In the genomic region with DNA sequence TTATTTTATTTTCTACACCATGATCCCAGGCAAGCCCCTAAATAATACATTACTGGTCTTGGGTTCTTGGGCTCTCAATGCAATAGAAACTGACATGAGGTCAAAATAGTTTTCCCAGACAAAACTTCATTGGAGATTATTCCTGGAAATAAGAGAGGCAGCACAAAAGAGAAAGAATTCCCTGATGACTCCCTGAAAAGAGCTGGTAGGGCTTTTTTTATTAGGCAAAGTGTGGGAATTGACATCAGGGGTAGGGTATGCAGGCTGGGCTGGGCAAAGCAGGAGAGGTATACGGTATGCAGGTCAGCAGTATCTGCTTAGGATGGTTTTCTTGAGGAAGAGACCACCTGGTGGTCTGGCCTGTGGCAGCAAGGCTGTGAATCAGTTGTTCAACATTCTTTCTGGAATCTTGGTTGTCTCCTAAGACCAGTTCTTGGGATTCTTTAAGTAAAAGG, we compare ENCODE assay signal across 1 cellular context.
TF ChIP-seq lines count a peak whose summit lies in the region.

No MANE protein-coding gene starts in this region.

TF ChIP-seq in HepG2, 621 proteins besides CTCF, POLR2A, EP300 and RAD21:
- TF ChIP-seq PRPF4 (IDR thresholded peaks at IDR 0.05; ENCODE audit: low read depth, low read length, poor library complexity, severe bottlenecking) (no peak), IKZF1 (IDR thresholded peaks at IDR 0.05) (no peak), ZNF577 (CRISPR knock-in tag; IDR thresholded peaks at IDR 0.05; ENCODE audit: borderline replicate concordance, low read depth) (no peak), RARG (CRISPR knock-in tag; IDR thresholded peaks at IDR 0.05; ENCODE audit: low read depth) (no peak), HIVEP1 (CRISPR knock-in tag; IDR thresholded peaks at IDR 0.05) (no peak), ZNF629 (CRISPR knock-in tag; conservative IDR thresholded peaks at IDR 0.05) (no peak), SAP130 (CRISPR knock-in tag; IDR thresholded peaks at IDR 0.05; ENCODE audit: low read depth) (no peak), MIER3 (CRISPR knock-in tag; IDR thresholded peaks at IDR 0.05; ENCODE audit: borderline replicate concordance) (no peak), IRF2 (CRISPR knock-in tag; IDR thresholded peaks at IDR 0.05) (no peak), NFYB (CRISPR knock-in tag; IDR thresholded peaks at IDR 0.05) (no peak), ZSCAN25 (CRISPR knock-in tag; IDR thresholded peaks at IDR 0.05) (no peak), ZNF432 (CRISPR knock-in tag; IDR thresholded peaks at IDR 0.05; ENCODE audit: borderline replicate concordance) (no peak), RFXAP (CRISPR knock-in tag; IDR thresholded peaks at IDR 0.05; ENCODE audit: borderline replicate concordance) (no peak), REL (CRISPR knock-in tag; conservative IDR thresholded peaks at IDR 0.05) (no peak), U2AF2 (IDR thresholded peaks at IDR 0.05; ENCODE audit: low read depth, low read length) (no peak), GATAD2A (CRISPR knock-in tag; IDR thresholded peaks at IDR 0.05) (no peak), ZBTB3 (CRISPR knock-in tag; IDR thresholded peaks at IDR 0.05; ENCODE audit: borderline replicate concordance, low read depth) (no peak)
- TF ChIP-seq, protein P1, sequence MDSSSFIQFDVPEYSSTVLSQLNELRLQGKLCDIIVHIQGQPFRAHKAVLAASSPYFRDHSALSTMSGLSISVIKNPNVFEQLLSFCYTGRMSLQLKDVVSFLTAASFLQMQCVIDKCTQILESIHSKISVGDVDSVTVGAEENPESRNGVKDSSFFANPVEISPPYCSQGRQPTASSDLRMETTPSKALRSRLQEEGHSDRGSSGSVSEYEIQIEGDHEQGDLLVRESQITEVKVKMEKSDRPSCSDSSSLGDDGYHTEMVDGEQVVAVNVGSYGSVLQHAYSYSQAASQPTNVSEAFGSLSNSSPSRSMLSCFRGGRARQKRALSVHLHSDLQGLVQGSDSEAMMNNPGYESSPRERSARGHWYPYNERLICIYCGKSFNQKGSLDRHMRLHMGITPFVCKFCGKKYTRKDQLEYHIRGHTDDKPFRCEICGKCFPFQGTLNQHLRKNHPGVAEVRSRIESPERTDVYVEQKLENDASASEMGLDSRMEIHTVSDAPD (CRISPR knock-in tag; IDR thresholded peaks at IDR 0.05), result no peak
- TF ChIP-seq, protein P2, sequence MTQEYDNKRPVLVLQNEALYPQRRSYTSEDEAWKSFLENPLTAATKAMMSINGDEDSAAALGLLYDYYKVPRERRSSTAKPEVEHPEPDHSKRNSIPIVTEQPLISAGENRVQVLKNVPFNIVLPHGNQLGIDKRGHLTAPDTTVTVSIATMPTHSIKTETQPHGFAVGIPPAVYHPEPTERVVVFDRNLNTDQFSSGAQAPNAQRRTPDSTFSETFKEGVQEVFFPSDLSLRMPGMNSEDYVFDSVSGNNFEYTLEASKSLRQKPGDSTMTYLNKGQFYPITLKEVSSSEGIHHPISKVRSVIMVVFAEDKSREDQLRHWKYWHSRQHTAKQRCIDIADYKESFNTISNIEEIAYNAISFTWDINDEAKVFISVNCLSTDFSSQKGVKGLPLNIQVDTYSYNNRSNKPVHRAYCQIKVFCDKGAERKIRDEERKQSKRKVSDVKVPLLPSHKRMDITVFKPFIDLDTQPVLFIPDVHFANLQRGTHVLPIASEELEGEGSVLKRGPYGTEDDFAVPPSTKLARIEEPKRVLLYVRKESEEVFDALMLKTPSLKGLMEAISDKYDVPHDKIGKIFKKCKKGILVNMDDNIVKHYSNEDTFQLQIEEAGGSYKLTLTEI (CRISPR knock-in tag; conservative IDR thresholded peaks at IDR 0.05), result no peak
